ENCODE assay signal across 16 cellular contexts in the genomic region with DNA sequence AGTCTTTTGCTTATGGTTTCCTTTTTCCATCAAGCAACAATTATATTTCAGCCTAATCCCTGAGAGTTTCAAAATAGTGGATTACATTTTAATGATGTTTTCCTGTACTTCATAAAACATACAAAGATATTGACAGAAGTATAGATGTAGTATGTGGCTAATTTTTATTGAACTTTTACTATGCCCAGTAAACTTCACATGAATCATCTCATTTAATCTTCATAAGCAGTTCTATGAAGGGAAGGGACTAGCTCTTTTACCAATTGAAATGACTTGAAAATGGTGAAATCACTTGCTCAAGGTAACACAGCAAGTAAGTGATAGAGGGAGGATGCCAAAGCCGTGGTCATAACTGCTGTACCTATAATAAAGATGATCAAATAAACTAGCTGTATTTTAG. TPM values are rescaled to one million over a fixed set of nuclear protein-coding genes. Genes with fewer than 3 reads are reported as not detected.
DNase-seq lines count a peak whose midpoint lies in the region; TF ChIP-seq lines count a peak whose summit lies in the region.
"Had no signal": no experiment of that assay in that cellular context is flagged by ENCODE, and none has a peak within 500 bp of the region (broad histone marks: within the 10 kb centered on the region; RNA-seq: fewer than 3 reads in every experiment).

No MANE protein-coding gene starts in this region.

- peak overlapping the region; percentile 30; the same call in 1 of the 2 replicates for H3K27ac Mint-ChIP-seq in HFFc6
- H3K27ac Mint-ChIP-seq: CD8-positive, alpha-beta T cell had no signal

- no peaks in the 10 kb centered on the region for H3K27me3 Mint-ChIP-seq in HFFc6 (ENCODE audit: insufficient read depth)

- no peak for TF ChIP-seq CTCF in HFFc6 (IDR thresholded peaks at IDR 0.05)
- TF ChIP-seq CTCF in neutrophil (IDR thresholded peaks at IDR 0.05): no peak

- peak overlapping the region; percentile 38; the same call in 1 of the 2 replicates for H3K4me3 ChIP-seq in ACC112 (ENCODE audit: low read depth, low read length)
- no peak overlapping the region for H3K4me3 ChIP-seq in neutrophil (ENCODE audit: low read depth in 1 of 2, low read length in 1 of 2)
- H3K4me3 ChIP-seq: A549, BLaER1, GM23248 had no signal

- no peak overlapping the region for H2AFZ ChIP-seq in ACC112 (ENCODE audit: low read length, unreplicated experiment)
- H2AFZ ChIP-seq: GM23248 had no signal

- H3K4me1 Mint-ChIP-seq in HFFc6 (ENCODE audit: low read depth): peaks cover 40% of the 10 kb centered on the region

- no peaks in the 10 kb centered on the region for H3K9me3 Mint-ChIP-seq in HFFc6
- H3K9me3 Mint-ChIP-seq: CD14-positive monocyte; CD8-positive, alpha-beta T cell had no signal

- no peaks in the 10 kb centered on the region for H3K36me3 ChIP-seq in ACC112 (ENCODE audit: insufficient read depth, low read length)
- H3K36me3 ChIP-seq in neutrophil: peaks cover 7% of the 10 kb centered on the region

- peaks cover 7% of the 10 kb centered on the region; the same call in 1 of the 2 replicates for H3K36me3 Mint-ChIP-seq in HFFc6 (ENCODE audit: low read depth)
- H3K36me3 Mint-ChIP-seq: CD8-positive, alpha-beta T cell had no signal

- H3K9me3 ChIP-seq in neutrophil: no peaks in the 10 kb centered on the region
- H3K9me3 ChIP-seq: A549, BLaER1 had no signal

- peaks cover 41% of the 10 kb centered on the region for H3K4me1 ChIP-seq in ACC112 (ENCODE audit: control insufficient read depth, insufficient read depth, low read length, unreplicated experiment)
- H3K4me1 ChIP-seq in neutrophil (ENCODE audit: control insufficient read depth in 1 of 2, insufficient read depth in 1 of 2, low read depth in 1 of 2, low read length in 1 of 2): peaks cover 39 to 67% of the 10 kb centered on the region in 2 experiments
- H3K4me1 ChIP-seq: BLaER1 had no signal

- H3K4me3 Mint-ChIP-seq in HFFc6: no peak overlapping the region; the same call in 1 of the 2 replicates
- H3K4me3 Mint-ChIP-seq: CD14-positive monocyte; CD8-positive, alpha-beta T cell had no signal

- H3K79me2 ChIP-seq in ACC112 (ENCODE audit: control insufficient read depth, insufficient read depth, low read length, unreplicated experiment): peaks cover 56% of the 10 kb centered on the region

- H3K27ac ChIP-seq in ACC112 (ENCODE audit: low read depth, low read length): no peak overlapping the region
- peak overlapping the region; percentile 68 for H3K27ac ChIP-seq in neutrophil
- H3K27ac ChIP-seq: 22Rv1, A549, BLaER1, GM23248 had no signal

- H3K27me3 ChIP-seq in ACC112 (ENCODE audit: insufficient read depth, low read length) (no peaks in the 10 kb centered on the region), neutrophil (no peaks in the 10 kb centered on the region)
- H3K27me3 ChIP-seq: BLaER1 had no signal

- DNase-seq in HFFc6 (no peak), dermis blood vessel endothelial cell (peak; percentile 8), NCI-H446 treated with DMSO at 0.1 percent for 48 hours (lab: John Stamatoyannopoulos, UW) (no peak), OCI-M1 (lab: John Stamatoyannopoulos, UW) (no peak), SW 1271 (lab: John Stamatoyannopoulos, UW) (no peak)
- DNase-seq: CD8-positive, alpha-beta T cell; DMS 273 treated with DMSO at 0.1 percent for 48 hours; DMS53; H7 had no signal

RNA-seq across cellular contexts. Expression of a gene that starts 27.5 kb away (rescaled TPM):
- 100 to 1,000 TPM; 114 to 144 (median 133) TPM for total RNA-seq in HFFc6 (2021; fragmentation: NEBNext Ultra II Directional; extraction: Animal tissue kit (Norgen Biotek cat#: 25700))
- total RNA-seq in dermis blood vessel endothelial cell: 58.5 and 89.9 TPM in 2 replicates

RNA-seq across cellular contexts. Expression of a gene that starts 37.6 kb away (rescaled TPM):
- 100 to 1,000 TPM in 5 of 6 experiments, 10 to 100 TPM in 1; 96.9 to 116 (median 109) TPM for total RNA-seq in HFFc6 (2021; fragmentation: NEBNext Ultra II Directional; extraction: Animal tissue kit (Norgen Biotek cat#: 25700))
- total RNA-seq in dermis blood vessel endothelial cell: 99.4 and 106 TPM in 2 replicates

RNA-seq across cellular contexts. Expression of a gene that starts 59.8 kb away (rescaled TPM):
- 10 to 100 TPM; 18.4 to 21.0 (median 19.5) TPM for total RNA-seq in HFFc6 (2021; fragmentation: NEBNext Ultra II Directional; extraction: Animal tissue kit (Norgen Biotek cat#: 25700))
- total RNA-seq in dermis blood vessel endothelial cell: 25.4 and 30.1 TPM in 2 replicates
